ENCODE assay signal across 16 cellular contexts in genomic region chr17:13362341-13363122, GRCh38.
DNase-seq lines count a peak whose midpoint lies in the region; ATAC-seq, FAIRE-seq and TF ChIP-seq lines count a peak whose summit lies in the region.
"Had no signal": no experiment of that assay in that cellular context is flagged by ENCODE, and none has a peak within 500 bp of the region (broad histone marks: within the 10 kb centered on the region; RNA-seq: fewer than 3 reads in every experiment).

No MANE protein-coding gene starts in this region.

- WGBS in K562 (ENCODE audit: insufficient coverage, low coverage, missing lambda C conversion rate), result 15% methylated on average over 7 of the region's 9 CpGs

- POLR2A ChIA-PET in AG04450 (lab: Yijun Ruan, JAX), result interaction anchor here (0.6 to 1.1 kb wide), 2 partner anchors 15 to 40 kb away, joined by 4 to 5 read pairs; no protein-coding TSS in a partner anchor
- POLR2A ChIA-PET in K562 (lab: Yijun Ruan, JAX), result interaction anchor here (0.6 to 1.2 kb wide), 2 partner anchors 10 to 275 kb away, joined by 3 read pairs; no protein-coding TSS in a partner anchor

- no peak for TF ChIP-seq CTCF in AG04450 (IDR thresholded peaks at IDR 0.05; ENCODE audit: low read depth, low read length)
- TF ChIP-seq CTCF in K562 (IDR thresholded peaks at IDR 0.05 in 2 of 3, conservative IDR thresholded peaks at IDR 0.05 in 1 of 3; ENCODE audit: insufficient read depth in 2 of 3, low read depth in 1 of 3, low read length in 3 of 3), result no peak

- no peak for TF ChIP-seq POLR2A in K562 (conservative IDR thresholded peaks at IDR 0.05)

- no peaks in the 10 kb centered on the region for H3K4me1 ChIP-seq in K562 (replicated peaks in 1 of 2; ENCODE audit: control insufficient read depth in 2 of 2, insufficient read depth in 2 of 2, low read length in 2 of 2)

- H3K79me2 ChIP-seq in K562 (ENCODE audit: control insufficient read depth, insufficient read depth, low read length), result no peaks in the 10 kb centered on the region

- no peaks in the 10 kb centered on the region for H3K27me3 ChIP-seq in AG04450 (ENCODE audit: control insufficient read depth, insufficient read depth, low read length)
- H3K27me3 ChIP-seq in K562 (ENCODE audit: control insufficient read depth in 2 of 2, insufficient read depth in 2 of 2, low read length in 2 of 2), result no peaks in the 10 kb centered on the region
- H3K27me3 ChIP-seq: BLaER1 treated with 17β-estradiol and CSF1 and Interleukin-3, amounts not matched to agents 10 nM and 100 nM had no signal

- FAIRE-seq in K562 (lab: Jason Lieb, UNC), result no peak

- no peak overlapping the region for H2AFZ ChIP-seq in K562 (ENCODE audit: low read depth, low read length)

- peak overlapping the region; percentile 42 for H3K27ac ChIP-seq in AG04450 (ENCODE audit: low read depth, low read length)
- H3K27ac ChIP-seq in K562 (ENCODE audit: extremely low read depth, low read depth, low read length), result no peak overlapping the region
- H3K27ac ChIP-seq: BLaER1 treated with 17β-estradiol and CSF1 and Interleukin-3, amounts not matched to agents 10 nM and 100 nM had no signal

- no TSS peak for BruUV-seq in K562 (replicated peaks; lab: Mats Ljungman, UMichigan)

- CTCF ChIA-PET in AG04450 (lab: Charles Lee) (interaction anchor here (0.5 to 1.0 kb wide), 2 partner anchors 15 to 16 kb away, joined by 3 to 4 read pairs; no protein-coding TSS in a partner anchor), K562 (lab: Yijun Ruan, JAX; ENCODE audit: low intra/inter-chr PET ratio) (no interaction called here)

- H3K9me3 ChIP-seq in AG04450 (ENCODE audit: control insufficient read depth, insufficient read depth, low read length) (no peaks in the 10 kb centered on the region), K562 (replicated peaks; ENCODE audit: control insufficient read depth, insufficient read depth, low read depth, low read length) (no peaks in the 10 kb centered on the region)
- H3K9me3 ChIP-seq: BLaER1 treated with 17β-estradiol and CSF1 and Interleukin-3, amounts not matched to agents 10 nM and 100 nM had no signal

- DNase-seq in AG04450 (ENCODE audit: low read depth, low spot score), result no peak
- DNase-seq in HK-2 (ENCODE audit: unreplicated experiment), result peak; percentile 63
- DNase-seq in K562 (ENCODE audit: extremely low read depth in 1 of 4, low spot score in 3 of 4), result no peak
- DNase-seq in kidney tubule cell (ENCODE audit: low spot score), result peak; percentile 88
- DNase-seq in NCI-H774 (lab: John Stamatoyannopoulos, UW), result no peak
- no peak for DNase-seq in activated CD8-positive, alpha-beta memory T cell treated with anti-CD3 and anti-CD28 coated beads, Interleukin-2, amount 50 U/mL, for 4 hours
- DNase-seq in DMS153 treated with DMSO at 0.1 percent for 48 hours (lab: John Stamatoyannopoulos, UW; ENCODE audit: unreplicated experiment), result no peak
- DNase-seq: activated CD4-positive, alpha-beta memory T cell treated with anti-CD3 and anti-CD28 coated beads, Interleukin-2, amount 10 ng/mL, durations not matched to agents 7 days and 5 days; activated gamma-delta T cell; immature natural killer cell; NCI-H187 treated with DMSO at 0.1 percent for 48 hours; stimulated activated CD8-positive, alpha-beta memory T cell treated with anti-CD3 and anti-CD28 coated beads, Interleukin-4, amount 100 ng/mL, for 48 hours had no signal

- H3K4me2 ChIP-seq in K562 (ENCODE audit: insufficient read depth, low read length), result no peak overlapping the region
- H3K4me2 ChIP-seq: BLaER1 treated with 17β-estradiol and CSF1 and Interleukin-3, amounts not matched to agents 10 nM and 100 nM had no signal

- H3K36me3 ChIP-seq in K562 (ENCODE audit: control insufficient read depth, insufficient read depth, low read length), result no peaks in the 10 kb centered on the region
- H3K36me3 ChIP-seq: BLaER1 treated with 17β-estradiol and CSF1 and Interleukin-3, amounts not matched to agents 10 nM and 100 nM had no signal

- intact Hi-C loops in K562 (cut with micrococcal nuclease), result no loop called here

- no peaks in the 10 kb centered on the region for H4K20me1 ChIP-seq in K562 (replicated peaks; ENCODE audit: control insufficient read depth, insufficient read depth, low read length)
- H4K20me1 ChIP-seq: BLaER1 treated with 17β-estradiol and CSF1 and Interleukin-3, amounts not matched to agents 10 nM and 100 nM had no signal

- no peaks in the 10 kb centered on the region for H3K9me1 ChIP-seq in K562 (ENCODE audit: control insufficient read depth, insufficient read depth, low read length)

- no peak for TF ChIP-seq RAD21 in K562 (CRISPR knock-in tag; conservative IDR thresholded peaks at IDR 0.05 in 1 of 2, IDR thresholded peaks at IDR 0.05 in 1 of 2)

- H3K4me3 ChIP-seq in AG04450 (ENCODE audit: low read depth, low read length) (peak overlapping the region; percentile 50), K562 (no peak overlapping the region)
- H3K4me3 ChIP-seq: BLaER1 treated with 17β-estradiol and CSF1 and Interleukin-3, amounts not matched to agents 10 nM and 100 nM had no signal

- in situ Hi-C loops in K562 (cut with MboI), result no loop called here

- TF ChIP-seq EP300 in K562 (IDR thresholded peaks at IDR 0.05; ENCODE audit: low read length), result no peak

- no peak for ATAC-seq in K562
- ATAC-seq in HG02938 (IDR thresholded peaks at IDR 0.05; ENCODE audit: unreplicated experiment), result no peak
- ATAC-seq: esophagus mucosa; natural killer cell treated with Interleukin-12 subunit alpha and Interleukin-12 subunit beta and Interleukin-15 and Interleukin-18, amount 100 ng/mL, for 72 hours had no signal

- no peak overlapping the region for H3K9ac ChIP-seq in K562 (ENCODE audit: insufficient read depth in 1 of 2, low read depth in 2 of 2, low read length in 2 of 2)
- H3K9ac ChIP-seq: BLaER1 treated with 17β-estradiol and CSF1 and Interleukin-3, amounts not matched to agents 10 nM and 100 nM had no signal

TF ChIP-seq in K562, 482 proteins besides CTCF, POLR2A, EP300 and RAD21:
- no peak for TF ChIP-seq ELF2 (CRISPR knock-in tag; IDR thresholded peaks at IDR 0.05)
- TF ChIP-seq CBFA2T3 (IDR thresholded peaks at IDR 0.05), result peak; percentile 11; the same call in 1 of the 2 replicates
- peak; percentile 65 for TF ChIP-seq EGR1 (conservative IDR thresholded peaks at IDR 0.05)
- TF ChIP-seq ETS2 (tag; IDR thresholded peaks at IDR 0.05; ENCODE audit: borderline replicate concordance, poor library complexity, severe bottlenecking), result no peak
- TF ChIP-seq RCOR1 (IDR thresholded peaks at IDR 0.05; ENCODE audit: borderline replicate concordance in 1 of 2, low read depth in 2 of 2, low read length in 2 of 2), result peak in 1 of 2 experiments; percentile 47; a peak in 1 of 4 replicates
- TF ChIP-seq PHF21A (IDR thresholded peaks at IDR 0.05; ENCODE audit: borderline replicate concordance, low read depth), result 0 out of 2 replicates have a peak, but pooled peaks have one; percentile 38
- TF ChIP-seq SAFB2 (IDR thresholded peaks at IDR 0.05; ENCODE audit: borderline replicate concordance, low read depth, low read length, severe bottlenecking), result no peak
- TF ChIP-seq NFE2 (IDR thresholded peaks at IDR 0.05; ENCODE audit: low read depth), result peak; percentile 53; the same call in 1 of the 2 replicates
- TF ChIP-seq KDM1A (IDR thresholded peaks at IDR 0.05), result peak; percentile 32 to 37; a peak in 1 of 4 replicates
- TF ChIP-seq E2F1 (CRISPR knock-in tag; IDR thresholded peaks at IDR 0.05), result no peak
- TF ChIP-seq MED1 (CRISPR knock-in tag; IDR thresholded peaks at IDR 0.05; ENCODE audit: borderline replicate concordance), result no peak
TF ChIP-seq in K562: peak in this region for 6.

Comparison
In these comparisons a context has a peak if more than half of its experiments do, and no peak if none do; other contexts are left out.
1. DNase-seq: peak in HK-2 (single experiment) and kidney tubule cell (single experiment); none in AG04450 (single experiment), K562 (0 of 4), NCI-H774 (single experiment), activated CD8-positive, alpha-beta memory T cell treated with anti-CD3 and anti-CD28 coated beads, Interleukin-2, amount 50 U/mL, for 4 hours (single experiment) and DMS153 treated with DMSO at 0.1 percent for 48 hours (single experiment).